Comparison of ENCODE assay signal across 8 cellular contexts in the genomic region with DNA sequence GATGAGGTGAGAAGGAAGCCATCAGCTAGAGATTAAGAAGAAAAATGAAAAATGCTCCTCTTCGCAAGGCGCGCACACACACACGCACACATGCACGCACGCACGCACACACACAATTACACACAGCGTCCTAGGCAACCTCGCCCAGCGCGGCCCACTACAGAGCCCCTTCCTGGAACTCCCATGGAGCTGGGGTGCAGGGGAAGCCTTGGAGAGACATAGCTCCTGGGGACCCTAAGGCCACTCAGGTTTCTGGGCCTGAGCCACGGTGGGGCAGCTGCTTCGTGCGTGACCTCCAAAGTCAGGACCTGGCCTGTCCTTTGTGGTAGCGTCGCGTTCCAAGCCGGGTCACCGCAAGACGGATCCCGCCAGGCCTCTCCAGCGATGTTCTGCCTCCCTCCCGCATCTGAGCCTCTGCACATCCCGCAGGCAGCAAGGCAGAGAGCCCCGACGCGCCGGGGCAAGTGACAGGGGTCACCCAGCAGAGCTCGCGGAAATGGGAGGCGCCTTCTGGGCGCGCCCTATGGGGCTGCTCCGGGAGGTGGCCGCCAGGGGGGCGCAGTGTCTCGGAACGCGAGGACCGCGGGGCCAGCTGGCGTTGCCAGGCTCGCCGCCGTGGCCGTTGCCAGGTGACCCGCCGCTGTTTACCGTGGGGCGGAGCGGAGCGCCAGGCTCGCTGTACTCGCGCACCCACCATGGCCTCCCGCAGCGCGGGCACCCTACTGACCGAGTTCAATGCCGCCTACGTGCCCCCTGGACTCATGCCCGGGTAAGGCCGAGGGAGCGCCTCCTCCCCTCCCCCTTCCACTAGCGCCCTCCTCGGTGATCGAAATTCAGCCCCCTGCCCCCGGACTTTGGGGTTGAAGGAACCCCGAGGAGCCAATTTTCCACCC.
A peak's percentile ranks its signal among the peaks of the same experiment; 100 is the strongest.
DNase-seq lines count a peak whose midpoint lies in the region; ATAC-seq and TF ChIP-seq lines count a peak whose summit lies in the region.

No MANE protein-coding gene starts in this region.

- no peak overlapping the region for H3K4me3 Mint-ChIP-seq in activated CD4-positive, alpha-beta T cell treated with anti-CD3 and anti-CD28 coated beads for 36 hours
- no peak overlapping the region for H3K4me3 Mint-ChIP-seq in stimulated activated effector memory CD8-positive, alpha-beta T cell treated with anti-CD3 and anti-CD28 coated beads, Interleukin-12 subunit alpha, Interleukin-12 subunit beta, amount 100 ng/mL, for 72 hours

- TF ChIP-seq POLR2A in body of pancreas (IDR thresholded peaks at IDR 0.05) = no peak

- WGBS in body of pancreas, 2 donors = 20 to 70% methylated on average over 16 to 68 of the region's 69 CpGs

- peaks cover 5% of the 10 kb centered on the region for H3K4me1 Mint-ChIP-seq in activated CD4-positive, alpha-beta T cell treated with anti-CD3 and anti-CD28 coated beads for 36 hours
- H3K4me1 Mint-ChIP-seq in stimulated activated effector memory CD8-positive, alpha-beta T cell treated with anti-CD3 and anti-CD28 coated beads, Interleukin-12 subunit alpha, Interleukin-12 subunit beta, amount 100 ng/mL, for 72 hours = no peaks in the 10 kb centered on the region

- POLR2A ChIA-PET in activated CD4-positive, alpha-beta T cell treated with anti-CD3 and anti-CD28 coated beads for 36 hours (lab: Charles Lee) = no interaction called here

- peaks cover 48% of the 10 kb centered on the region for H3K27me3 Mint-ChIP-seq in activated CD4-positive, alpha-beta T cell treated with anti-CD3 and anti-CD28 coated beads for 36 hours

- no peaks in the 10 kb centered on the region for H3K36me3 Mint-ChIP-seq in activated CD4-positive, alpha-beta T cell treated with anti-CD3 and anti-CD28 coated beads for 36 hours (ENCODE audit: low read depth)
- no peaks in the 10 kb centered on the region for H3K36me3 Mint-ChIP-seq in stimulated activated effector memory CD8-positive, alpha-beta T cell treated with anti-CD3 and anti-CD28 coated beads, Interleukin-12 subunit alpha, Interleukin-12 subunit beta, amount 100 ng/mL, for 72 hours

- no peaks in the 10 kb centered on the region for H3K36me3 ChIP-seq in body of pancreas (replicated peaks in 1 of 2; ENCODE audit: insufficient read depth in 1 of 2, low read depth in 2 of 2)

- H3K4me3 ChIP-seq in body of pancreas = peak overlapping the region; percentile 12

- peaks cover 20% of the 10 kb centered on the region for H3K4me1 ChIP-seq in body of pancreas

- intact Hi-C loops in activated CD4-positive, alpha-beta T cell treated with anti-CD3 and anti-CD28 coated beads for 36 hours (cut with DNase I, micrococcal nuclease) = no loop called here
- intact Hi-C loops in body of pancreas (cut with DNase I) = no loop called here

- TF ChIP-seq CTCF in body of pancreas (IDR thresholded peaks at IDR 0.05) = peak; percentile 16 to 64 (median 46)

- CTCF ChIA-PET in activated CD4-positive, alpha-beta T cell treated with anti-CD3 and anti-CD28 coated beads for 36 hours (lab: Charles Lee) = interaction anchor here (0.7 to 2.5 kb wide), 2 partner anchors 15 to 45 kb away, joined by 3 to 9 read pairs; no protein-coding TSS in a partner anchor

- ATAC-seq in activated CD4-positive, alpha-beta T cell treated with anti-CD3 and anti-CD28 coated beads for 36 hours = peak; percentile 87
- peak; percentile 90 for ATAC-seq in body of pancreas
- peak; percentile 50 for ATAC-seq in stimulated activated effector memory CD8-positive, alpha-beta T cell treated with anti-CD3 and anti-CD28 coated beads, Interleukin-12 subunit alpha, Interleukin-12 subunit beta, amount 100 ng/mL, for 72 hours
- no peak for ATAC-seq in GM19455 (IDR thresholded peaks at IDR 0.05; ENCODE audit: unreplicated experiment)

- no peaks in the 10 kb centered on the region for H3K9me3 Mint-ChIP-seq in activated CD4-positive, alpha-beta T cell treated with anti-CD3 and anti-CD28 coated beads for 36 hours (ENCODE audit: low read depth)
- no peaks in the 10 kb centered on the region for H3K9me3 Mint-ChIP-seq in stimulated activated effector memory CD8-positive, alpha-beta T cell treated with anti-CD3 and anti-CD28 coated beads, Interleukin-12 subunit alpha, Interleukin-12 subunit beta, amount 100 ng/mL, for 72 hours

- no peaks in the 10 kb centered on the region for H3K9me3 ChIP-seq in body of pancreas

- peak; percentile 60 for DNase-seq in activated CD4-positive, alpha-beta T cell treated with anti-CD3 and anti-CD28 coated beads for 36 hours
- no peak for DNase-seq in activated CD4-positive, alpha-beta T cell treated with anti-CD3 and anti-CD28 coated beads for 4 hours
- DNase-seq in NOMO-1 treated with DMSO at 0.1 percent for 48 hours (lab: John Stamatoyannopoulos, UW; ENCODE audit: unreplicated experiment) (peak; percentile 53), body of pancreas (peak; percentile 75 to 86 (median 78)), kidney tubule cell (ENCODE audit: low spot score) (peak; percentile 72), NAMALWA (ENCODE audit: low spot score) (no peak)
- no peak for DNase-seq in stimulated activated effector memory CD8-positive, alpha-beta T cell treated with anti-CD3 and anti-CD28 coated beads, Interleukin-12 subunit alpha, Interleukin-12 subunit beta, amount 100 ng/mL, for 72 hours (ENCODE audit: low spot score in 2 of 2)

- H3K27me3 ChIP-seq in body of pancreas = no peaks in the 10 kb centered on the region

- no peak overlapping the region for H3K27ac Mint-ChIP-seq in activated CD4-positive, alpha-beta T cell treated with anti-CD3 and anti-CD28 coated beads for 36 hours
- no peak overlapping the region for H3K27ac Mint-ChIP-seq in stimulated activated effector memory CD8-positive, alpha-beta T cell treated with anti-CD3 and anti-CD28 coated beads, Interleukin-12 subunit alpha, Interleukin-12 subunit beta, amount 100 ng/mL, for 72 hours

- peak overlapping the region; percentile 14 to 58 (median 46) for H3K27ac ChIP-seq in body of pancreas

Comparison
In these comparisons a context has a peak if more than half of its experiments do, and no peak if none do; other contexts are left out.
1. DNase-seq: peak in activated CD4-positive, alpha-beta T cell treated with anti-CD3 and anti-CD28 coated beads for 36 hours (single experiment), NOMO-1 treated with DMSO at 0.1 percent for 48 hours (single experiment), body of pancreas (4 of 4) and kidney tubule cell (single experiment); none in activated CD4-positive, alpha-beta T cell treated with anti-CD3 and anti-CD28 coated beads for 4 hours (0 of 2), stimulated activated effector memory CD8-positive, alpha-beta T cell treated with anti-CD3 and anti-CD28 coated beads, Interleukin-12 subunit alpha, Interleukin-12 subunit beta, amount 100 ng/mL, for 72 hours (0 of 2) and NAMALWA (single experiment).